ENCODE assay signal across 18 cellular contexts in the genomic region with DNA sequence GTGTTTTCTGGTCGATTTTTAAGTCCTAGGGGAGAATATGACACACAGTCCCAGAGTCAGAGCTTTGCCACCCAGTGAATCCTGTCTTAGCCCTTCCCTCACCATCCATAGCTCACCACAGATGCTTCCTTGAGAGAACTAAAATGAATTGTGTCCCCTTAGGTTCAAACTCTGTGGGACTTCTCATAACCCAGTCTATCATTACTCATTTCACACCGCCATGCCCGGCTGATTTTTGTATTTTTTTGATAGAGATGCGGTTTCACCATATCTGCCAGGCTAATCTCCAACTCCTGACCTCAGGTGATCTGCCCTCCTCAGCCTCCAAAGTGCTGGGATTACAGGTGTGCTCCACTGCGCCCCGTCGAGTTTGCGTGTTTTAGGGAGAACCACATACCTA.
A peak's percentile ranks its signal among the peaks of the same experiment; 100 is the strongest.
DNase-seq lines count a peak whose midpoint lies in the region; ATAC-seq and TF ChIP-seq lines count a peak whose summit lies in the region.
"Had no signal": no experiment of that assay in that cellular context is flagged by ENCODE, and none has a peak within 500 bp of the region (broad histone marks: within the 10 kb centered on the region; RNA-seq: fewer than 3 reads in every experiment).

No MANE protein-coding gene starts in this region.

- H3K9me3 Mint-ChIP-seq in CD4-positive, CD25-positive, alpha-beta regulatory T cell = peaks cover 0 to 1% (median 0%) of the 10 kb centered on the region in 7 donors
- peaks cover 3% of the 10 kb centered on the region for H3K9me3 Mint-ChIP-seq in activated CD4-positive, alpha-beta T cell treated with anti-CD3 and anti-CD28 coated beads, Interleukin-2, amount 10 ng/mL, durations not matched to agents 7 days and 5 days
- H3K9me3 Mint-ChIP-seq: CD4-positive, alpha-beta T cell; HFFc6 had no signal

- TF ChIP-seq POLR2A in sigmoid colon (IDR thresholded peaks at IDR 0.05) = no peak

- POLR2A ChIA-PET in activated CD4-positive, alpha-beta T cell treated with anti-CD3 and anti-CD28 coated beads, Interleukin-2, amount 10 ng/mL, durations not matched to agents 7 days and 5 days (lab: Charles Lee) = no interaction called here

- H3K36me3 Mint-ChIP-seq in CD4-positive, CD25-positive, alpha-beta regulatory T cell = peaks cover 15% of the 10 kb centered on the region
- peaks cover 32% of the 10 kb centered on the region for H3K36me3 Mint-ChIP-seq in activated CD4-positive, alpha-beta T cell treated with anti-CD3 and anti-CD28 coated beads, Interleukin-2, amount 10 ng/mL, durations not matched to agents 7 days and 5 days (ENCODE audit: low read depth)

- no peak overlapping the region for H3K4me3 ChIP-seq in CD4-positive, CD25-positive, alpha-beta regulatory T cell (ENCODE audit: low read depth, low read length)
- H3K4me3 ChIP-seq in RWPE2 (ENCODE audit: severe bottlenecking) = no peak overlapping the region
- H3K4me3 ChIP-seq in skin epidermis = no peak overlapping the region
- no peak overlapping the region for H3K4me3 ChIP-seq in sigmoid colon
- H3K4me3 ChIP-seq: PC-9, SJCRH30 had no signal

- WGBS in sigmoid colon, 2 donors = 97 to 98% methylated on average over 8 of the region's 8 CpGs

- no peak for DNase-seq in CD4-positive, CD25-positive, alpha-beta regulatory T cell
- DNase-seq in RWPE2 (ENCODE audit: low spot score) (no peak), NCI-H748 treated with DMSO at 0.1 percent for 48 hours (lab: John Stamatoyannopoulos, UW) (no peak), sigmoid colon (no peak), DMS 273 treated with DMSO at 0.1 percent for 48 hours (lab: John Stamatoyannopoulos, UW) (no peak)
- DNase-seq in activated CD4-positive, alpha-beta T cell treated with anti-CD3 and anti-CD28 coated beads, Interleukin-2, amount 10 ng/mL, durations not matched to agents 7 days and 5 days = no peak
- DNase-seq: BE2C; Calu3; CD4-positive, alpha-beta T cell; HFFc6; KG1; NCI-H1417 treated with DMSO at 0.1 percent for 48 hours; NCI-H187 treated with DMSO at 0.1 percent for 48 hours; NCI-H2227 treated with DMSO at 0.1 percent for 48 hours; PC-9; SJCRH30 had no signal

- H3K4me1 Mint-ChIP-seq in CD4-positive, CD25-positive, alpha-beta regulatory T cell = peaks cover 0 to 5% (median 3%) of the 10 kb centered on the region in 4 donors
- peaks cover 23% of the 10 kb centered on the region for H3K4me1 Mint-ChIP-seq in activated CD4-positive, alpha-beta T cell treated with anti-CD3 and anti-CD28 coated beads, Interleukin-2, amount 10 ng/mL, durations not matched to agents 7 days and 5 days

- H3K9me3 ChIP-seq in CD4-positive, CD25-positive, alpha-beta regulatory T cell (ENCODE audit: control insufficient read depth in 2 of 2, low read length in 2 of 2) = no peaks in the 10 kb centered on the region
- no peaks in the 10 kb centered on the region for H3K9me3 ChIP-seq in RWPE2 (ENCODE audit: severe bottlenecking)
- no peaks in the 10 kb centered on the region for H3K9me3 ChIP-seq in sigmoid colon
- H3K9me3 ChIP-seq: BE2C had no signal

- H3K4me3 Mint-ChIP-seq in CD4-positive, CD25-positive, alpha-beta regulatory T cell = no peak overlapping the region
- no peak overlapping the region for H3K4me3 Mint-ChIP-seq in activated CD4-positive, alpha-beta T cell treated with anti-CD3 and anti-CD28 coated beads, Interleukin-2, amount 10 ng/mL, durations not matched to agents 7 days and 5 days
- H3K4me3 Mint-ChIP-seq: CD4-positive, alpha-beta T cell; HFFc6 had no signal

- peak overlapping the region in 2 of 3 donors; percentile 33 to 48 for H3K27ac Mint-ChIP-seq in CD4-positive, CD25-positive, alpha-beta regulatory T cell
- no peak overlapping the region for H3K27ac Mint-ChIP-seq in activated CD4-positive, alpha-beta T cell treated with anti-CD3 and anti-CD28 coated beads, Interleukin-2, amount 10 ng/mL, durations not matched to agents 7 days and 5 days
- H3K27ac Mint-ChIP-seq: CD4-positive, alpha-beta T cell; HFFc6 had no signal

- H3K27me3 Mint-ChIP-seq in CD4-positive, CD25-positive, alpha-beta regulatory T cell = no peaks in the 10 kb centered on the region
- H3K27me3 Mint-ChIP-seq in activated CD4-positive, alpha-beta T cell treated with anti-CD3 and anti-CD28 coated beads, Interleukin-2, amount 10 ng/mL, durations not matched to agents 7 days and 5 days = no peaks in the 10 kb centered on the region
- H3K27me3 Mint-ChIP-seq: CD4-positive, alpha-beta T cell had no signal

- H3K36me3 ChIP-seq in CD4-positive, CD25-positive, alpha-beta regulatory T cell (ENCODE audit: control insufficient read depth, insufficient read depth, low read length) = peaks cover 10% of the 10 kb centered on the region
- H3K36me3 ChIP-seq in RWPE2 (ENCODE audit: low read depth) (no peaks in the 10 kb centered on the region), sigmoid colon (peaks cover 0 to 5% (median 0%) of the 10 kb centered on the region in 4 donors)
- H3K36me3 ChIP-seq: BE2C had no signal

- CTCF ChIA-PET in activated CD4-positive, alpha-beta T cell treated with anti-CD3 and anti-CD28 coated beads, Interleukin-2, amount 10 ng/mL, durations not matched to agents 7 days and 5 days (lab: Charles Lee) = no interaction called here

- no peak overlapping the region for H3K27ac ChIP-seq in CD4-positive, CD25-positive, alpha-beta regulatory T cell (ENCODE audit: insufficient read depth, low read length, poor library complexity, severe bottlenecking)
- peak overlapping the region; percentile 89 for H3K27ac ChIP-seq in RWPE2 (ENCODE audit: poor library complexity, severe bottlenecking)
- peak overlapping the region in 20 of 21 experiments; percentile 22 to 83 (median 62) for H3K27ac ChIP-seq in skin epidermis
- H3K27ac ChIP-seq in sigmoid colon = no peak overlapping the region
- H3K27ac ChIP-seq: PC-9, SJCRH30 had no signal

- no peaks in the 10 kb centered on the region for H3K27me3 ChIP-seq in CD4-positive, CD25-positive, alpha-beta regulatory T cell (ENCODE audit: control insufficient read depth, insufficient read depth, low read length)
- no peaks in the 10 kb centered on the region for H3K27me3 ChIP-seq in RWPE2 (ENCODE audit: insufficient read depth, poor library complexity, severe bottlenecking)
- H3K27me3 ChIP-seq in sigmoid colon = no peaks in the 10 kb centered on the region
- H3K27me3 ChIP-seq: BE2C, SJCRH30 had no signal

- no peaks in the 10 kb centered on the region for H3K4me1 ChIP-seq in CD4-positive, CD25-positive, alpha-beta regulatory T cell (ENCODE audit: control insufficient read depth, insufficient read depth, low read length, poor library complexity, severe bottlenecking)
- peaks cover 23% of the 10 kb centered on the region for H3K4me1 ChIP-seq in RWPE2 (ENCODE audit: insufficient read depth, poor library complexity, severe bottlenecking)
- H3K4me1 ChIP-seq in sigmoid colon = no peaks in the 10 kb centered on the region
- H3K4me1 ChIP-seq: BE2C, SJCRH30 had no signal

- intact Hi-C loops in sigmoid colon (cut with DNase I) = no loop called here

- no peak for TF ChIP-seq EP300 in sigmoid colon (IDR thresholded peaks at IDR 0.05)

- no peak for ATAC-seq in CD4-positive, CD25-positive, alpha-beta regulatory T cell (ENCODE audit: low read depth in 2 of 2)
- ATAC-seq in RWPE2 (ENCODE audit: low read depth) (no peak), esophagus mucosa (peak; percentile 30)

- no peak for TF ChIP-seq CTCF in RWPE2 (IDR thresholded peaks at IDR 0.05; ENCODE audit: poor library complexity, severe bottlenecking)
- no peak for TF ChIP-seq CTCF in sigmoid colon (IDR thresholded peaks at IDR 0.05)

Comparison
In these comparisons a context has a peak if more than half of its experiments do, and no peak if none do; other contexts are left out.
1. H3K27ac ChIP-seq: peak in RWPE2 (single experiment) and skin epidermis (20 of 21); none in CD4-positive, CD25-positive, alpha-beta regulatory T cell (single experiment) and sigmoid colon (0 of 4).